Comparison of ENCODE assay signal across 8 cellular contexts in genomic region chr15:51842852-51843737, GRCh38. TPM values are rescaled to one million over a fixed set of nuclear protein-coding genes. Genes with fewer than 3 reads are reported as not detected.
A peak's percentile ranks its signal among the peaks of the same experiment; 100 is the strongest.
DNase-seq lines count a peak whose midpoint lies in the region; ATAC-seq, FAIRE-seq and TF ChIP-seq lines count a peak whose summit lies in the region.

No MANE protein-coding gene starts in this region.

- H3K4me3 ChIP-seq in GM12878, result no peak overlapping the region

- in situ Hi-C loops in GM13977 (cut with MboI; ENCODE audit: low pct_unique_long_range_greater_than_20kb, low sequenced_read_pairs, unreplicated experiment), result no loop called here
- in situ Hi-C loops in GM12878 (cut with MboI), result no loop called here

- no peak overlapping the region for H3K9ac ChIP-seq in GM12878 (ENCODE audit: control insufficient read depth, insufficient read depth, low read length)

- TF ChIP-seq EP300 in GM12878 (IDR thresholded peaks at IDR 0.05; ENCODE audit: borderline replicate concordance in 1 of 2, control insufficient read depth in 1 of 2, low read depth in 2 of 2, low read length in 2 of 2), result no peak

- CTCF ChIA-PET in GM12878 (lab: Yijun Ruan, JAX), result interaction anchor here (0.5 to 3.9 kb wide), 10 partner anchors 9 to 374 kb away, joined by 3 to 17 read pairs (median 4); no protein-coding TSS in a partner anchor

- H3K9me3 Mint-ChIP-seq in nephron, result no peaks in the 10 kb centered on the region

- H3K4me1 ChIP-seq in GM12878 (ENCODE audit: control insufficient read depth, insufficient read depth, low read length), result peaks cover 30% of the 10 kb centered on the region

- H3K4me3 Mint-ChIP-seq in nephron, result no peak overlapping the region

- no peak for TF ChIP-seq POLR2A in GM12878 (IDR thresholded peaks at IDR 0.05; ENCODE audit: low read depth, low read length)

- 79% methylated on average over 6 of the region's 6 CpGs for WGBS in GM12878 (ENCODE audit: insufficient coverage, insufficient replicate concordance, low lambda C conversion rate, missing lambda C conversion rate)

- H3K36me3 Mint-ChIP-seq in nephron (ENCODE audit: low read depth), result no peaks in the 10 kb centered on the region

- peak; percentile 85 for FAIRE-seq in GM12878 (lab: Jason Lieb, UNC)

- H3K27ac Mint-ChIP-seq in nephron, result peak overlapping the region; percentile 50 to 88 (median 64)

- no peaks in the 10 kb centered on the region for H3K9me3 ChIP-seq in GM12878 (replicated peaks; ENCODE audit: control insufficient read depth, insufficient read depth, low read length)

- H2AFZ ChIP-seq in GM12878 (ENCODE audit: control insufficient read depth, low read depth, low read length), result no peak overlapping the region

- RAD21 ChIA-PET in GM12878 (lab: Charles Lee; ENCODE audit: unreplicated experiment), result interaction anchor here (0.6 to 1.3 kb wide), 2 partner anchors 10 to 41 kb away, joined by 3 read pairs; no protein-coding TSS in a partner anchor

- no peaks in the 10 kb centered on the region for H3K27me3 ChIP-seq in GM12878 (replicated peaks in 1 of 2; ENCODE audit: control insufficient read depth in 2 of 2, insufficient read depth in 2 of 2, low read length in 1 of 2)

- DNase-seq in GM13977 (ENCODE audit: low spot score) (peak; percentile 16), HS-27A (ENCODE audit: low read depth) (peak; percentile 56), GM12878 (ENCODE audit: low read depth, low spot score) (no peak), hypothalamus (lab: John Stamatoyannopoulos, UW) (no peak), GM19240 (ENCODE audit: insufficient read length, low spot score) (no peak)

- intact Hi-C loops in GM12878 (cut with micrococcal nuclease; ENCODE audit: unreplicated experiment), result no loop called here

- no peak for TF ChIP-seq RAD21 in GM12878 (IDR thresholded peaks at IDR 0.05; ENCODE audit: insufficient read depth, low read depth, low read length)

- SMC1A ChIA-PET in GM12878 (lab: Charles Lee; ENCODE audit: uncharacterized antibody, unreplicated experiment), result interaction anchor here (0.8 to 6.5 kb wide), 11 partner anchors 9 to 192 kb away, joined by 3 to 44 read pairs (median 4); no protein-coding TSS in a partner anchor

- POLR2A ChIA-PET in GM12878 (lab: Charles Lee), result interaction anchor here (0.8 to 0.9 kb wide), 2 partner anchors 9 to 13 kb away, joined by 3 to 4 read pairs; no protein-coding TSS in a partner anchor

- peaks cover 91% of the 10 kb centered on the region for H3K79me2 ChIP-seq in GM12878 (ENCODE audit: control insufficient read depth, insufficient read depth, low read length)

- H3K4me1 Mint-ChIP-seq in nephron, result peaks cover 28% of the 10 kb centered on the region

- no peak for TF ChIP-seq CTCF in GM13977 (IDR thresholded peaks at IDR 0.05; ENCODE audit: extremely low read depth, insufficient read depth, missing control alignments)
- no peak for TF ChIP-seq CTCF in GM12878 (IDR thresholded peaks at IDR 0.05 in 2 of 3, conservative IDR thresholded peaks at IDR 0.05 in 1 of 3; ENCODE audit: control insufficient read depth in 2 of 3, extremely low read depth in 1 of 3, insufficient read depth in 1 of 3, low read depth in 3 of 3, low read length in 3 of 3)
- no peak for TF ChIP-seq CTCF in nephron (IDR thresholded peaks at IDR 0.05; ENCODE audit: unreplicated experiment in 3 of 3)

- peak; percentile 82 for ATAC-seq in GM12878
- ATAC-seq in HG03280 (IDR thresholded peaks at IDR 0.05; ENCODE audit: unreplicated experiment), result no peak
- no peak for ATAC-seq in GM18861 (IDR thresholded peaks at IDR 0.05; ENCODE audit: unreplicated experiment)

- peak overlapping the region; percentile 47 for H3K27ac ChIP-seq in GM12878 (ENCODE audit: control insufficient read depth, insufficient read depth)

- H3K36me3 ChIP-seq in GM12878 (ENCODE audit: control insufficient read depth in 2 of 2, insufficient read depth in 2 of 2, low read length in 1 of 2), result no peaks in the 10 kb centered on the region; a peak in 1 of 4 replicates

- H3K27me3 Mint-ChIP-seq in nephron (ENCODE audit: low read depth), result no peaks in the 10 kb centered on the region

- no TSS peak for BruUV-seq in GM12878 (replicated peaks; lab: Mats Ljungman, UMichigan)

- H3K4me2 ChIP-seq in GM12878 (ENCODE audit: control insufficient read depth, insufficient read depth), result peak overlapping the region; percentile 57

- no peaks in the 10 kb centered on the region for H4K20me1 ChIP-seq in GM12878 (ENCODE audit: control insufficient read depth, insufficient read depth)

TF ChIP-seq in GM12878, 131 proteins besides CTCF, POLR2A, EP300 and RAD21:
- TF ChIP-seq IKZF1 (conservative IDR thresholded peaks at IDR 0.05) (peak; percentile 41; the same call in 1 of the 2 replicates), RELB (IDR thresholded peaks at IDR 0.05; ENCODE audit: low read depth) (peak; percentile 32; the same call in 1 of the 2 replicates), HSF1 (IDR thresholded peaks at IDR 0.05; ENCODE audit: low read depth, low read length) (peak; percentile 90), IKZF2 (IDR thresholded peaks at IDR 0.05) (peak; percentile 25 to 32; a peak in 1 of 4 replicates), ATF7 (IDR thresholded peaks at IDR 0.05; ENCODE audit: low read depth) (peak; percentile 36; the same call in 1 of the 2 replicates), CREB1 (IDR thresholded peaks at IDR 0.05; ENCODE audit: low read depth) (no peak)

RNA-seq across cellular contexts. Expression of gene TMOD3, which starts 13.6 kb away (rescaled TPM):
- total RNA-seq in GM12878 (2013; cell fraction: nucleolus; rRNA removed), result 39.9 and 41.0 TPM in 2 replicates
- total RNA-seq in GM12878 (2014; rRNA removed), result 21.6 and 27.1 TPM in 2 replicates
- total RNA-seq in GM12878 (2014; rRNA removed; fragmentation: Illumina TruSeq; extraction: Trizol), result 32.8 and 34.6 TPM in 2 replicates
- 32.2 and 32.6 TPM in 2 replicates for total RNA-seq in GM12878 (2021)
- 7.2 TPM for polyA plus RNA-seq in GM12878 (2011; ENCODE audit: low read depth)
- polyA plus RNA-seq in GM12878 (2011; rRNA removed), result 19.4 and 34.8 TPM in 2 replicates
- 6.3 and 7.8 TPM in 2 replicates for polyA plus RNA-seq in GM12878 (2011; cell fraction: cytosol; rRNA removed)
- 11.2 and 11.4 TPM in 2 replicates for polyA plus RNA-seq in GM12878 (2011; cell fraction: nucleus; rRNA removed)
- 10.8 and 13.7 TPM in 2 replicates for polyA plus RNA-seq in GM12878 (2012)
- polyA plus RNA-seq in GM12878 (2014; fragmentation: Illumina TruSeq; extraction: Trizol), result 23.4 and 24.6 TPM in 2 replicates
- 1 to 10 TPM; 5.2 to 7.5 TPM for polyA plus RNA-seq in GM12878 (2014; fragmentation: Nextera tagmentation; extraction: Ambion mirVana)
- polyA plus RNA-seq in GM12878 (2014; rRNA removed), result 16.7 and 20.1 TPM in 2 replicates
- 10 to 100 TPM; 35.7 to 39.4 TPM for polyA plus RNA-seq in GM12878 (2016; fragmentation: Nextera tagmentation; extraction: Ambion mirVana)
- 11.6 and 17.8 TPM in 2 replicates for polyA minus RNA-seq in GM12878 (2011; rRNA and poly(A)+ RNA removed)
- 7.9 and 10.6 TPM in 2 replicates for polyA minus RNA-seq in GM12878 (2011; cell fraction: cytosol; rRNA and poly(A)+ RNA removed)
- 8.3 and 20.8 TPM in 2 replicates for polyA minus RNA-seq in GM12878 (2011; cell fraction: nucleus; rRNA and poly(A)+ RNA removed)

Comparison
In these comparisons a context has a peak if more than half of its experiments do, and no peak if none do; other contexts are left out.
1. DNase-seq: peak in GM13977 (single experiment) and HS-27A (single experiment); none in GM12878 (single experiment), hypothalamus (0 of 51) and GM19240 (single experiment).